In genomic region chr12:13702401-13702800, GRCh38 we compare ENCODE assay signal across 17 cellular contexts.
DNase-seq lines count a peak whose midpoint lies in the region; TF ChIP-seq lines count a peak whose summit lies in the region.
"Had no signal": no experiment of that assay in that cellular context is flagged by ENCODE, and none has a peak within 500 bp of the region (broad histone marks: within the 10 kb centered on the region; RNA-seq: fewer than 3 reads in every experiment).

No MANE protein-coding gene starts in this region.

- TF ChIP-seq CTCF in A673 (conservative IDR thresholded peaks at IDR 0.05; ENCODE audit: low read depth, low read length) (no peak), ovary (IDR thresholded peaks at IDR 0.05) (no peak)

- no peak for TF ChIP-seq EP300 in ovary (IDR thresholded peaks at IDR 0.05)

- in situ Hi-C loops in G401 (cut with HindIII; ENCODE audit: low sequenced_read_pairs) = no loop called here

- BruUV-seq in A673 (replicated peaks; lab: Mats Ljungman, UMichigan) = no TSS peak

- peaks cover 43% of the 10 kb centered on the region for H3K27me3 ChIP-seq in A673 (replicated peaks; ENCODE audit: insufficient read depth, low read depth, low read length, poor library complexity)
- H3K27me3 ChIP-seq in ovary = no peaks in the 10 kb centered on the region

- POLR2A ChIA-PET in A673 (lab: Charles Lee; ENCODE audit: low non-redundant PET) = no interaction called here

- no peak overlapping the region for H3K27ac ChIP-seq in A673 (ENCODE audit: low read depth, low read length, poor library complexity, severe bottlenecking)
- no peak overlapping the region for H3K27ac ChIP-seq in ovary
- H3K27ac ChIP-seq: A549, GM23248 had no signal

- intact Hi-C loops in A673 (cut with micrococcal nuclease; ENCODE audit: unreplicated experiment) = no loop called here
- intact Hi-C loops in ovary (cut with DNase I) = no loop called here

- WGBS in ovary, 3 donors = 26 to 59% (median 29%) methylated on average over 5 of the region's 5 CpGs

- DNase-seq in A673 (ENCODE audit: low spot score) (peak; percentile 60), NCI-H1092 (lab: John Stamatoyannopoulos, UW) (peak; percentile 19), NCI-H524 (lab: John Stamatoyannopoulos, UW) (peak; percentile 81 to 90), ecto neural progenitor cell (ENCODE audit: low spot score) (peak; percentile 62), middle frontal gyrus (ENCODE audit: extremely low spot score, low spot score) (no peak), ovary (no peak), G401 (ENCODE audit: low spot score) (no peak)
- DNase-seq: BE2C, DMS79, GM23248, Kasumi-1, NCI-H1694 treated with DMSO at 0.1 percent for 48 hours, NCI-H2081 treated with DMSO at 0.1 percent for 48 hours, NCI-H510A treated with DMSO at 0.1 percent for 48 hours, SIG-M5 had no signal

- no peaks in the 10 kb centered on the region for H3K4me1 ChIP-seq in A673 (ENCODE audit: insufficient read depth, low read length, poor library complexity, severe bottlenecking)
- H3K4me1 ChIP-seq in ovary (ENCODE audit: insufficient read depth) = no peaks in the 10 kb centered on the region
- H3K4me1 ChIP-seq: A549, BE2C, HAP-1 had no signal

- no peak for TF ChIP-seq POLR2A in ovary (IDR thresholded peaks at IDR 0.05)

- no peaks in the 10 kb centered on the region for H3K9me3 ChIP-seq in A673 (ENCODE audit: low read depth, low read length, poor library complexity, severe bottlenecking)
- H3K9me3 ChIP-seq in ovary = no peaks in the 10 kb centered on the region
- H3K9me3 ChIP-seq: A549, BE2C, HAP-1 had no signal

- H3K36me3 ChIP-seq in A673 (ENCODE audit: insufficient read depth, low read length, poor library complexity, severe bottlenecking) = no peaks in the 10 kb centered on the region
- H3K36me3 ChIP-seq in ovary = no peaks in the 10 kb centered on the region
- H3K36me3 ChIP-seq: BE2C, HAP-1 had no signal

- CTCF ChIA-PET in A673 (lab: Charles Lee) = no interaction called here

- H3K4me3 ChIP-seq in A673 (ENCODE audit: low read depth, low read length, poor library complexity, severe bottlenecking) (no peak overlapping the region), ovary (no peak overlapping the region)
- H3K4me3 ChIP-seq: A549, GM23248, HAP-1 had no signal

Comparison
In these comparisons a context has a peak if more than half of its experiments do, and no peak if none do; other contexts are left out.
1. DNase-seq: peak in A673 (single experiment), NCI-H1092 (single experiment), NCI-H524 (2 of 2) and ecto neural progenitor cell (single experiment); none in middle frontal gyrus (single experiment), ovary (0 of 5) and G401 (single experiment).